ENCODE assay signal across 24 cellular contexts in genomic region chr2:46026431-46026830, GRCh38.
A peak's percentile ranks its signal among the peaks of the same experiment; 100 is the strongest.
DNase-seq lines count a peak whose midpoint lies in the region; ATAC-seq, FAIRE-seq and TF ChIP-seq lines count a peak whose summit lies in the region.
"Had no signal": no experiment of that assay in that cellular context is flagged by ENCODE, and none has a peak within 500 bp of the region (broad histone marks: within the 10 kb centered on the region; RNA-seq: fewer than 3 reads in every experiment).

No MANE protein-coding gene starts in this region.

- no TSS peak for BruUV-seq in HepG2 (replicated peaks; lab: Mats Ljungman, UMichigan)

- H3K4me3 Mint-ChIP-seq in activated T-helper 17 cell treated with anti-CD3 and anti-CD28 coated beads, Interleukin-2, amount 50 U/mL, for 72 hours, result no peak overlapping the region
- H3K4me3 Mint-ChIP-seq: CD14-positive monocyte; CD4-positive, alpha-beta memory T cell; CD4-positive, CD25-positive, alpha-beta regulatory T cell; CD8-positive, alpha-beta memory T cell had no signal

- H3K27me3 Mint-ChIP-seq in activated T-helper 17 cell treated with anti-CD3 and anti-CD28 coated beads, Interleukin-2, amount 50 U/mL, for 72 hours, result peaks cover 3% of the 10 kb centered on the region
- H3K27me3 Mint-ChIP-seq: CD4-positive, alpha-beta memory T cell; CD4-positive, CD25-positive, alpha-beta regulatory T cell; CD8-positive, alpha-beta memory T cell had no signal

- TF ChIP-seq POLR2A in HepG2 (IDR thresholded peaks at IDR 0.05; ENCODE audit: insufficient read depth in 1 of 2, low read depth in 2 of 2, low read length in 2 of 2) (no peak), right lobe of liver (IDR thresholded peaks at IDR 0.05) (no peak)

- H3K27me3 ChIP-seq in HepG2 (ENCODE audit: control insufficient read depth in 1 of 2, insufficient read depth in 2 of 2, low read length in 2 of 2) (no peaks in the 10 kb centered on the region), right lobe of liver (no peaks in the 10 kb centered on the region)
- H3K27me3 ChIP-seq: BE2C, BLaER1 had no signal

- 10% methylated on average over 1 of the region's 1 CpG for WGBS in HepG2 (ENCODE audit: low lambda C conversion rate)
- WGBS in right lobe of liver (ENCODE audit: insufficient coverage, low coverage, low lambda C conversion rate, missing lambda C conversion rate), result 85% methylated on average over 1 of the region's 1 CpG

- H3K9me3 Mint-ChIP-seq in activated T-helper 17 cell treated with anti-CD3 and anti-CD28 coated beads, Interleukin-2, amount 50 U/mL, for 72 hours, result no peaks in the 10 kb centered on the region
- H3K9me3 Mint-ChIP-seq: CD14-positive monocyte; CD4-positive, alpha-beta memory T cell; CD4-positive, CD25-positive, alpha-beta regulatory T cell had no signal

- TF ChIP-seq EP300 in HepG2 (IDR thresholded peaks at IDR 0.05; ENCODE audit: low read depth in 2 of 2, low read length in 2 of 2), result no peak
- no peak for TF ChIP-seq EP300 in HepG2 (CRISPR knock-in tag; IDR thresholded peaks at IDR 0.05; ENCODE audit: borderline replicate concordance)

- H3K4me2 ChIP-seq in HepG2 (ENCODE audit: low read depth, low read length), result no peak overlapping the region
- H3K4me2 ChIP-seq: BLaER1 had no signal

- H4K20me1 ChIP-seq in HepG2 (ENCODE audit: insufficient read depth, low read length), result no peaks in the 10 kb centered on the region
- H4K20me1 ChIP-seq: BLaER1 had no signal

- intact Hi-C loops in HepG2 (cut with micrococcal nuclease; ENCODE audit: unreplicated experiment), result no loop called here
- intact Hi-C loops in right lobe of liver (cut with DNase I), result no loop called here

- no peak overlapping the region for H2AFZ ChIP-seq in HepG2 (ENCODE audit: low read length)

- CTCF ChIA-PET in HepG2 (lab: Yijun Ruan, JAX; ENCODE audit: low intra/inter-chr PET ratio, low total read pairs), result no interaction called here

- TF ChIP-seq RAD21 in HepG2 (CRISPR knock-in tag; IDR thresholded peaks at IDR 0.05), result no peak

- H3K4me1 Mint-ChIP-seq in activated T-helper 17 cell treated with anti-CD3 and anti-CD28 coated beads, Interleukin-2, amount 50 U/mL, for 72 hours, result peaks cover 5% of the 10 kb centered on the region
- H3K4me1 Mint-ChIP-seq: CD14-positive monocyte; CD4-positive, alpha-beta memory T cell; CD4-positive, CD25-positive, alpha-beta regulatory T cell; CD8-positive, alpha-beta memory T cell had no signal

- H3K9me3 ChIP-seq in HepG2 (ENCODE audit: low read length) (no peaks in the 10 kb centered on the region), right lobe of liver (no peaks in the 10 kb centered on the region)
- H3K9me3 ChIP-seq: BE2C, BLaER1 had no signal

- DNase-seq in HepG2 (ENCODE audit: low spot score), result no peak
- DNase-seq in right lobe of liver, result no peak
- no peak for DNase-seq in NCI-H524 treated with DMSO at 0.1 percent for 48 hours (lab: John Stamatoyannopoulos, UW)
- DNase-seq in SIG-M5 treated with dmso at 0.1 percent for 504 hours (lab: John Stamatoyannopoulos, UW; ENCODE audit: unreplicated experiment), result no peak
- DNase-seq: ACHN; BE2C; C1 segment of cervical spinal cord; CD4-positive, alpha-beta memory T cell; CD4-positive, CD25-positive, alpha-beta regulatory T cell; CD8-positive, alpha-beta memory T cell; COR-L47; DMS 273 treated with DMSO at 0.1 percent for 48 hours; DMS153; DMS79; DND-41; EL; GDM1 had no signal

- H3K27ac Mint-ChIP-seq in activated T-helper 17 cell treated with anti-CD3 and anti-CD28 coated beads, Interleukin-2, amount 50 U/mL, for 72 hours, result peak overlapping the region; percentile 3
- H3K27ac Mint-ChIP-seq: CD4-positive, alpha-beta memory T cell; CD4-positive, CD25-positive, alpha-beta regulatory T cell; CD8-positive, alpha-beta memory T cell had no signal

- TF ChIP-seq CTCF in HepG2 (CRISPR knock-in tag; IDR thresholded peaks at IDR 0.05), result no peak
- TF ChIP-seq CTCF in right lobe of liver (IDR thresholded peaks at IDR 0.05), result no peak

- POLR2A ChIA-PET in HepG2 (lab: Yijun Ruan, JAX), result no interaction called here

- FAIRE-seq in HepG2 (lab: Jason Lieb, UNC), result no peak
- FAIRE-seq: GM12878, GM12892, GM18507 had no signal

- H3K36me3 ChIP-seq in HepG2 (replicated peaks in 1 of 2; ENCODE audit: control insufficient read depth in 1 of 2, insufficient read depth in 2 of 2, low read length in 2 of 2) (no peaks in the 10 kb centered on the region), right lobe of liver (no peaks in the 10 kb centered on the region)

- ATAC-seq in HepG2 (no peak), right lobe of liver (no peak)
- no peak for ATAC-seq in activated T-helper 17 cell treated with anti-CD3 and anti-CD28 coated beads, Interleukin-2, amount 50 U/mL, for 72 hours (replicated peaks)
- ATAC-seq: GM12878 had no signal

- H3K36me3 Mint-ChIP-seq in activated T-helper 17 cell treated with anti-CD3 and anti-CD28 coated beads, Interleukin-2, amount 50 U/mL, for 72 hours (ENCODE audit: low read depth), result peaks cover 28% of the 10 kb centered on the region

- in situ Hi-C loops in HepG2 (cut with HindIII; ENCODE audit: extremely low pct_ligation_motif_present, low pct_unique_long_range_greater_than_20kb), result no loop called here

- H3K4me3 ChIP-seq in HepG2 (replicated peaks in 1 of 3; ENCODE audit: insufficient read depth in 1 of 3, low read depth in 2 of 3, low read length in 3 of 3), result no peak overlapping the region
- no peak overlapping the region for H3K4me3 ChIP-seq in right lobe of liver
- H3K4me3 ChIP-seq: BLaER1, GM12878 had no signal

- no peak overlapping the region for H3K9ac ChIP-seq in HepG2 (ENCODE audit: insufficient read depth, low read depth, low read length)
- H3K9ac ChIP-seq: BLaER1 had no signal

- peaks cover 9% of the 10 kb centered on the region; the same call in 1 of the 2 replicates for H3K4me1 ChIP-seq in HepG2 (ENCODE audit: insufficient read depth, low read length)
- H3K4me1 ChIP-seq in right lobe of liver, result peaks cover 0 to 15% (median 6%) of the 10 kb centered on the region in 4 donors
- H3K4me1 ChIP-seq: BE2C had no signal

- H3K27ac ChIP-seq in HepG2 (ENCODE audit: extremely low read length, insufficient read depth, low read length) (no peak overlapping the region), right lobe of liver (no peak overlapping the region)
- H3K27ac ChIP-seq: 22Rv1, BLaER1 had no signal

- no peaks in the 10 kb centered on the region for H3K79me2 ChIP-seq in HepG2 (ENCODE audit: insufficient read depth, low read length)

TF ChIP-seq in HepG2, 621 proteins besides CTCF, POLR2A, EP300 and RAD21:
- TF ChIP-seq MAFK (conservative IDR thresholded peaks at IDR 0.05 in 1 of 2, IDR thresholded peaks at IDR 0.05 in 1 of 2; ENCODE audit: low read length in 2 of 2) (peak; percentile 74), ZNF44 (CRISPR knock-in tag; IDR thresholded peaks at IDR 0.05) (no peak), ETV5 (CRISPR knock-in tag; IDR thresholded peaks at IDR 0.05; ENCODE audit: borderline replicate concordance) (no peak), MAFF (IDR thresholded peaks at IDR 0.05; ENCODE audit: low read depth, low read length) (peak; percentile 34; the same call in 1 of the 2 replicates), ZMYM3 (CRISPR knock-in tag; IDR thresholded peaks at IDR 0.05) (no peak), NBN (conservative IDR thresholded peaks at IDR 0.05) (no peak)
TF ChIP-seq in HepG2: peak in this region for 2.
